ENCODE assay signal across 16 cellular contexts in genomic region chr17:45574376-45574775, GRCh38.
DNase-seq lines count a peak whose midpoint lies in the region; ATAC-seq and TF ChIP-seq lines count a peak whose summit lies in the region.
"Had no signal": no experiment of that assay in that cellular context is flagged by ENCODE, and none has a peak within 500 bp of the region (broad histone marks: within the 10 kb centered on the region; RNA-seq: fewer than 3 reads in every experiment).

No MANE protein-coding gene starts in this region.

- intact Hi-C loops in lower lobe of right lung (cut with DNase I): no loop called here

- no peaks in the 10 kb centered on the region for H3K36me3 ChIP-seq in lower lobe of right lung
- H3K36me3 ChIP-seq: prostate gland had no signal

- H3K4me3 ChIP-seq in fibroblast of pulmonary artery (replicated peaks; ENCODE audit: low read depth, low read length) (no peak overlapping the region), lower lobe of right lung (no peak overlapping the region)
- H3K4me3 ChIP-seq: heart right ventricle, mucosa of descending colon, prostate gland had no signal

- no peaks in the 10 kb centered on the region for H3K9me3 ChIP-seq in lower lobe of right lung
- H3K9me3 ChIP-seq: Caco-2, heart right ventricle, mucosa of descending colon, prostate gland had no signal

- CTCF ChIA-PET in WTC11 (lab: Charles Lee): no interaction called here

- no peak for TF ChIP-seq CTCF in WTC11 (IDR thresholded peaks at IDR 0.05)
- no peak for TF ChIP-seq CTCF in fibroblast of pulmonary artery (IDR thresholded peaks at IDR 0.05; ENCODE audit: low read length, missing control alignments)
- no peak for TF ChIP-seq CTCF in lower lobe of right lung (IDR thresholded peaks at IDR 0.05)
- no peak for TF ChIP-seq CTCF in GM13977 (IDR thresholded peaks at IDR 0.05; ENCODE audit: extremely low read depth, insufficient read depth, missing control alignments)

- H3K4me1 ChIP-seq in lower lobe of right lung: peaks cover 7% of the 10 kb centered on the region
- H3K4me1 ChIP-seq: Caco-2, prostate gland had no signal

- H3K27me3 ChIP-seq in lower lobe of right lung (ENCODE audit: low read depth): no peaks in the 10 kb centered on the region
- H3K27me3 ChIP-seq: heart right ventricle had no signal

- no peak overlapping the region for H3K27ac Mint-ChIP-seq in activated T-cell treated with anti-CD3 and anti-CD28 coated beads, Interleukin-2, amount 50 U/mL, for 72 hours
- H3K27ac Mint-ChIP-seq in WTC11: peak overlapping the region; percentile 18; the same call in 1 of the 2 replicates
- H3K27ac Mint-ChIP-seq in stimulated activated memory B cell treated with anti-CD40 and anti-IgM and Interleukin-4, amounts not matched to agents 10 μg/mL and 1 μg/mL and 100 μg/mL, for 72 hours: peak overlapping the region; percentile 36

- no peak for DNase-seq in activated T-cell treated with anti-CD3 and anti-CD28 coated beads, Interleukin-2, amount 50 U/mL, for 72 hours
- DNase-seq in activated T-cell treated with anti-CD3 and anti-CD28 coated beads, Interleukin-2, amount 50 U/mL, for 1 hour: no peak
- no peak for DNase-seq in WTC11 (ENCODE audit: low spot score)
- DNase-seq in fibroblast of pulmonary artery (ENCODE audit: low read depth): peak; percentile 58
- DNase-seq in lower lobe of right lung: no peak
- no peak for DNase-seq in GM13977 (ENCODE audit: low spot score)
- DNase-seq: 8988T; activated CD4-positive, alpha-beta T cell treated with anti-CD3 and anti-CD28 coated beads for 4 hours; Caco-2; heart right ventricle; mucosa of descending colon; NCI-H1105; NCI-H2171 had no signal

- H3K27me3 Mint-ChIP-seq in activated T-cell treated with anti-CD3 and anti-CD28 coated beads, Interleukin-2, amount 50 U/mL, for 72 hours (ENCODE audit: low read depth): no peaks in the 10 kb centered on the region
- no peaks in the 10 kb centered on the region for H3K27me3 Mint-ChIP-seq in WTC11 (ENCODE audit: low read depth)
- no peaks in the 10 kb centered on the region for H3K27me3 Mint-ChIP-seq in stimulated activated memory B cell treated with anti-CD40 and anti-IgM and Interleukin-4, amounts not matched to agents 10 μg/mL and 1 μg/mL and 100 μg/mL, for 72 hours

- H3K4me3 Mint-ChIP-seq in activated T-cell treated with anti-CD3 and anti-CD28 coated beads, Interleukin-2, amount 50 U/mL, for 72 hours: peak overlapping the region; percentile 63 to 70
- no peak overlapping the region for H3K4me3 Mint-ChIP-seq in WTC11
- no peak overlapping the region for H3K4me3 Mint-ChIP-seq in stimulated activated memory B cell treated with anti-CD40 and anti-IgM and Interleukin-4, amounts not matched to agents 10 μg/mL and 1 μg/mL and 100 μg/mL, for 72 hours

- in situ Hi-C loops in GM13977 (cut with MboI; ENCODE audit: low pct_unique_long_range_greater_than_20kb, low sequenced_read_pairs, unreplicated experiment): no loop called here

- H3K9me3 Mint-ChIP-seq in activated T-cell treated with anti-CD3 and anti-CD28 coated beads, Interleukin-2, amount 50 U/mL, for 72 hours: no peaks in the 10 kb centered on the region
- H3K9me3 Mint-ChIP-seq in WTC11: no peaks in the 10 kb centered on the region
- no peaks in the 10 kb centered on the region for H3K9me3 Mint-ChIP-seq in stimulated activated memory B cell treated with anti-CD40 and anti-IgM and Interleukin-4, amounts not matched to agents 10 μg/mL and 1 μg/mL and 100 μg/mL, for 72 hours

- POLR2A ChIA-PET in WTC11 (lab: Charles Lee): no interaction called here

- no peak overlapping the region for H3K27ac ChIP-seq in lower lobe of right lung
- H3K27ac ChIP-seq: heart right ventricle, prostate gland had no signal

- ATAC-seq in activated T-cell treated with anti-CD3 and anti-CD28 coated beads, Interleukin-2, amount 50 U/mL, for 72 hours (replicated peaks in 1 of 2): no peak
- ATAC-seq in WTC11 (no peak), lower lobe of right lung (no peak), GM21786 (IDR thresholded peaks at IDR 0.05; ENCODE audit: unreplicated experiment) (no peak)
- ATAC-seq in stimulated activated memory B cell treated with anti-CD40 and anti-IgM and Interleukin-4, amounts not matched to agents 10 μg/mL and 1 μg/mL and 100 μg/mL, for 72 hours: no peak
- ATAC-seq: mucosa of descending colon had no signal

- peaks cover 39% of the 10 kb centered on the region for H3K4me1 Mint-ChIP-seq in activated T-cell treated with anti-CD3 and anti-CD28 coated beads, Interleukin-2, amount 50 U/mL, for 72 hours (ENCODE audit: low read depth)
- H3K4me1 Mint-ChIP-seq in WTC11: peaks cover 29% of the 10 kb centered on the region
- peaks cover 60% of the 10 kb centered on the region for H3K4me1 Mint-ChIP-seq in stimulated activated memory B cell treated with anti-CD40 and anti-IgM and Interleukin-4, amounts not matched to agents 10 μg/mL and 1 μg/mL and 100 μg/mL, for 72 hours

- peaks cover 0 to 3% of the 10 kb centered on the region in 2 donors for H3K36me3 Mint-ChIP-seq in activated T-cell treated with anti-CD3 and anti-CD28 coated beads, Interleukin-2, amount 50 U/mL, for 72 hours (ENCODE audit: insufficient read depth in 2 of 2)
- peaks cover 6% of the 10 kb centered on the region; the same call in 1 of the 2 replicates for H3K36me3 Mint-ChIP-seq in WTC11
- H3K36me3 Mint-ChIP-seq in stimulated activated memory B cell treated with anti-CD40 and anti-IgM and Interleukin-4, amounts not matched to agents 10 μg/mL and 1 μg/mL and 100 μg/mL, for 72 hours: peaks cover 23% of the 10 kb centered on the region

TF ChIP-seq in WTC11, 78 proteins besides CTCF, POLR2A, EP300 and RAD21 (continues in another document):
- TF ChIP-seq FOXJ3 (CRISPR knock-in tag; IDR thresholded peaks at IDR 0.05; ENCODE audit: borderline replicate concordance) (no peak), E2F4 (CRISPR knock-in tag; IDR thresholded peaks at IDR 0.05; ENCODE audit: borderline replicate concordance, low read depth) (no peak), ZNF317 (CRISPR knock-in tag; IDR thresholded peaks at IDR 0.05; ENCODE audit: borderline replicate concordance, low read depth) (no peak), AFF4 (CRISPR knock-in tag; IDR thresholded peaks at IDR 0.05; ENCODE audit: borderline replicate concordance) (no peak), NFE2L1 (CRISPR knock-in tag; IDR thresholded peaks at IDR 0.05) (no peak), SMAD4 (CRISPR knock-in tag; IDR thresholded peaks at IDR 0.05) (no peak), ATF2 (CRISPR knock-in tag; IDR thresholded peaks at IDR 0.05; ENCODE audit: borderline replicate concordance, low read depth) (no peak), TP53 (CRISPR knock-in tag; IDR thresholded peaks at IDR 0.05) (no peak)

Comparison
In these comparisons a context has a peak if more than half of its experiments do, and no peak if none do; other contexts are left out.
1. H3K4me3 Mint-ChIP-seq: peak in activated T-cell treated with anti-CD3 and anti-CD28 coated beads, Interleukin-2, amount 50 U/mL, for 72 hours (2 of 2); none in WTC11 (single experiment) and stimulated activated memory B cell treated with anti-CD40 and anti-IgM and Interleukin-4, amounts not matched to agents 10 μg/mL and 1 μg/mL and 100 μg/mL, for 72 hours (single experiment).